Comparison of ENCODE assay signal across 9 cellular contexts in genomic region chr12:4118017-4118510, GRCh38.
DNase-seq lines count a peak whose midpoint lies in the region; ATAC-seq and TF ChIP-seq lines count a peak whose summit lies in the region.
"Had no signal": no experiment of that assay in that cellular context is flagged by ENCODE, and none has a peak within 500 bp of the region (broad histone marks: within the 10 kb centered on the region; RNA-seq: fewer than 3 reads in every experiment).

No MANE protein-coding gene starts in this region.

- no peak overlapping the region for H3K9ac ChIP-seq in PC-3 (ENCODE audit: low read length)

- TF ChIP-seq CTCF in PC-3 (conservative IDR thresholded peaks at IDR 0.05; ENCODE audit: low read depth, low read length): no peak

- H3K9me2 ChIP-seq in PC-3 (replicated peaks; ENCODE audit: low read length): no peaks in the 10 kb centered on the region

- H3K4me2 ChIP-seq in PC-3 (ENCODE audit: low read length): no peak overlapping the region

- peaks cover 8% of the 10 kb centered on the region for H3K27me3 Mint-ChIP-seq in activated CD4-positive, alpha-beta memory T cell treated with anti-CD3 and anti-CD28 coated beads for 36 hours

- 9% methylated on average over 7 of the region's 7 CpGs for whole genome bisulfite sequencing in right cardiac atrium

- peaks cover 9% of the 10 kb centered on the region for H3K4me1 ChIP-seq in right cardiac atrium (ENCODE audit: control insufficient read depth, insufficient read depth, low read length)
- H3K4me1 ChIP-seq in PC-3 (ENCODE audit: insufficient read depth, low read length): no peaks in the 10 kb centered on the region
- H3K4me1 ChIP-seq: gastrocnemius medialis had no signal

- POLR2A ChIA-PET in activated CD4-positive, alpha-beta memory T cell treated with anti-CD3 and anti-CD28 coated beads for 36 hours (lab: Charles Lee): interaction anchor here (0.7 to 3.6 kb wide), 12 partner anchors 10 to 160 kb away, joined by 3 to 36 read pairs (median 6); partner anchors contain the start of gene CCND2
- POLR2A ChIA-PET in PC-3 (lab: Charles Lee; ENCODE audit: unreplicated experiment): no interaction called here

- H4K20me1 ChIP-seq in PC-3 (ENCODE audit: low read length): no peaks in the 10 kb centered on the region

- CTCF ChIA-PET in activated CD4-positive, alpha-beta memory T cell treated with anti-CD3 and anti-CD28 coated beads for 36 hours (lab: Charles Lee): interaction anchor here (1.1 to 11.0 kb wide), 7 partner anchors 11 to 232 kb away, joined by 4 to 92 read pairs (median 6); partner anchors contain the start of gene CCND2
- CTCF ChIA-PET in PC-3 (lab: Charles Lee): no interaction called here

- no peaks in the 10 kb centered on the region for H3K9me3 Mint-ChIP-seq in activated CD4-positive, alpha-beta memory T cell treated with anti-CD3 and anti-CD28 coated beads for 36 hours

- H3K27ac ChIP-seq in right cardiac atrium (ENCODE audit: low read length) (no peak overlapping the region), PC-3 (ENCODE audit: low read length) (no peak overlapping the region)
- H3K27ac ChIP-seq: gastrocnemius medialis had no signal

- H2AFZ ChIP-seq in PC-3 (ENCODE audit: low read length): no peak overlapping the region

- H3K36me3 Mint-ChIP-seq in activated CD4-positive, alpha-beta memory T cell treated with anti-CD3 and anti-CD28 coated beads for 36 hours: no peaks in the 10 kb centered on the region

- ATAC-seq in GM19372 (IDR thresholded peaks at IDR 0.05; ENCODE audit: low read depth, unreplicated experiment) (peak; percentile 27), HG03432 (IDR thresholded peaks at IDR 0.05; ENCODE audit: unreplicated experiment) (peak; percentile 46), right cardiac atrium (peak; percentile 59 to 62), HG03442 (IDR thresholded peaks at IDR 0.05; ENCODE audit: unreplicated experiment) (no peak), PC-3 (no peak)
- ATAC-seq: gastrocnemius medialis had no signal

- H3K4me1 Mint-ChIP-seq in activated CD4-positive, alpha-beta memory T cell treated with anti-CD3 and anti-CD28 coated beads for 36 hours (ENCODE audit: low read depth): peaks cover 59% of the 10 kb centered on the region

- H3K4me3 ChIP-seq in right cardiac atrium (ENCODE audit: low read length) (no peak overlapping the region), PC-3 (ENCODE audit: low read length) (no peak overlapping the region)
- H3K4me3 ChIP-seq: gastrocnemius medialis had no signal

- peak overlapping the region; percentile 33 for H3K4me3 Mint-ChIP-seq in activated CD4-positive, alpha-beta memory T cell treated with anti-CD3 and anti-CD28 coated beads for 36 hours

- DNase-seq in CMK (ENCODE audit: low read depth): peak; percentile 61
- no peak for DNase-seq in activated CD4-positive, alpha-beta memory T cell treated with anti-CD3 and anti-CD28 coated beads for 36 hours
- peak; percentile 21 to 78 (median 73) for DNase-seq in right cardiac atrium
- DNase-seq in COLO668 (lab: John Stamatoyannopoulos, UW; ENCODE audit: unreplicated experiment): no peak
- DNase-seq in PC-3: no peak

- no peaks in the 10 kb centered on the region for H3K27me3 ChIP-seq in right cardiac atrium (ENCODE audit: control insufficient read depth, insufficient read depth)
- H3K27me3 ChIP-seq in PC-3 (ENCODE audit: low read length): peaks cover 28% of the 10 kb centered on the region; the same call in 1 of the 2 replicates

- intact Hi-C loops in activated CD4-positive, alpha-beta memory T cell treated with anti-CD3 and anti-CD28 coated beads for 36 hours (cut with micrococcal nuclease): loop anchor here (2.0 to 5.0 kb wide), 3 partner anchors 53 to 246 kb away; partner anchors contain the start of gene PARP11
- intact Hi-C loops in right cardiac atrium (cut with DNase I): loop anchor here in 1 of 4 donors (10.0 kb wide), 1 partner anchor 157 kb away; the partner anchor contains the start of gene CCND2
- intact Hi-C loops in PC-3 (cut with micrococcal nuclease): no loop called here

- H3F3A ChIP-seq in PC-3 (ENCODE audit: low read length, unreplicated experiment): no peaks in the 10 kb centered on the region

- no peaks in the 10 kb centered on the region for H3K9me3 ChIP-seq in right cardiac atrium (ENCODE audit: control insufficient read depth, low read length)
- no peaks in the 10 kb centered on the region for H3K9me3 ChIP-seq in PC-3 (ENCODE audit: low read length)
- H3K9me3 ChIP-seq: gastrocnemius medialis had no signal

- peak overlapping the region; percentile 79 for H3K27ac Mint-ChIP-seq in activated CD4-positive, alpha-beta memory T cell treated with anti-CD3 and anti-CD28 coated beads for 36 hours

- no peaks in the 10 kb centered on the region for H3K79me2 ChIP-seq in PC-3 (ENCODE audit: low read length)

- no peaks in the 10 kb centered on the region for H3K36me3 ChIP-seq in PC-3 (ENCODE audit: low read depth, low read length)
- H3K36me3 ChIP-seq: gastrocnemius medialis had no signal

- no TSS peak for BruUV-seq in PC-3 (replicated peaks; lab: Mats Ljungman, UMichigan)

Comparison
In these comparisons a context has a peak if more than half of its experiments do, and no peak if none do; other contexts are left out.
1. DNase-seq: peak in CMK (single experiment) and right cardiac atrium (3 of 3); none in activated CD4-positive, alpha-beta memory T cell treated with anti-CD3 and anti-CD28 coated beads for 36 hours (single experiment), COLO668 (single experiment) and PC-3 (single experiment).
2. ATAC-seq: peak in GM19372 (single experiment), HG03432 (single experiment) and right cardiac atrium (2 of 2); none in HG03442 (single experiment) and PC-3 (single experiment).